In genomic region chr4:4200624-4201023, GRCh38 we compare ENCODE assay signal across 27 cellular contexts. TPM values are rescaled to one million over a fixed set of nuclear protein-coding genes. Genes with fewer than 3 reads are reported as not detected.
"Had no signal": no experiment of that assay in that cellular context is flagged by ENCODE, and none has a peak within 500 bp of the region (broad histone marks: within the 10 kb centered on the region; RNA-seq: fewer than 3 reads in every experiment).

No MANE protein-coding gene starts in this region.

- H3K4me1 ChIP-seq: left ventricle myocardium inferior, prostate gland, testis, upper lobe of right lung had no signal

- H3K27ac ChIP-seq: dorsolateral prefrontal cortex, left ventricle myocardium inferior, prostate gland, testis, upper lobe of right lung had no signal

- H3K9me3 ChIP-seq: left ventricle myocardium inferior, mucosa of descending colon, prostate gland, testis, upper lobe of right lung had no signal

- H3K27ac Mint-ChIP-seq: activated CD4-positive, alpha-beta T cell treated with anti-CD3 and anti-CD28 coated beads, Interleukin-2, amount 10 ng/mL, durations not matched to agents 7 days and 5 days; activated CD8-positive, alpha-beta T cell treated with anti-CD3 and anti-CD28 coated beads, Interleukin-2, amount 10 ng/mL, durations not matched to agents 7 days and 5 days; activated T-cell treated with anti-CD3 and anti-CD28 coated beads, Interleukin-2, amount 50 U/mL, for 24 hours; activated T-helper 2 cell treated with anti-CD3 and anti-CD28 coated beads, Interferon-gamma antibody, Interleukin-2, Interleukin-4, amounts not matched to agents 10 μg/mL and 5 μg/mL and 100 μg/mL, durations not matched to agents 14 hours and 24 hours and 36 hours; memory B cell; naive B cell had no signal

- H3K36me3 ChIP-seq: left ventricle myocardium inferior, prostate gland, upper lobe of right lung had no signal

- H3K27me3 ChIP-seq: testis, upper lobe of right lung had no signal

- H3K4me3 ChIP-seq: dorsolateral prefrontal cortex, left ventricle myocardium inferior, mucosa of descending colon, prostate gland, testis, upper lobe of right lung had no signal

- H3K9me3 Mint-ChIP-seq: activated CD4-positive, alpha-beta T cell treated with anti-CD3 and anti-CD28 coated beads, Interleukin-2, amount 10 ng/mL, durations not matched to agents 7 days and 5 days; activated T-helper 2 cell treated with anti-CD3 and anti-CD28 coated beads, Interferon-gamma antibody, Interleukin-2, Interleukin-4, amounts not matched to agents 10 μg/mL and 5 μg/mL and 100 μg/mL, durations not matched to agents 14 hours and 24 hours and 36 hours; neural crest cell had no signal

- H3K36me3 Mint-ChIP-seq: brain, memory B cell, naive B cell had no signal

- H3K4me3 Mint-ChIP-seq: activated CD4-positive, alpha-beta T cell treated with anti-CD3 and anti-CD28 coated beads, Interleukin-2, amount 10 ng/mL, durations not matched to agents 7 days and 5 days; activated CD8-positive, alpha-beta T cell treated with anti-CD3 and anti-CD28 coated beads, Interleukin-2, amount 10 ng/mL, durations not matched to agents 7 days and 5 days; activated T-cell treated with anti-CD3 and anti-CD28 coated beads, Interleukin-2, amount 50 U/mL, for 24 hours; brain; memory B cell; naive B cell; neural crest cell had no signal

- ATAC-seq: activated CD8-positive, alpha-beta T cell treated with anti-CD3 and anti-CD28 coated beads, Interleukin-2, amount 10 ng/mL, durations not matched to agents 7 days and 5 days; mucosa of descending colon; right cardiac atrium; upper lobe of right lung had no signal

- H3K4me1 Mint-ChIP-seq: activated CD4-positive, alpha-beta T cell treated with anti-CD3 and anti-CD28 coated beads, Interleukin-2, amount 10 ng/mL, durations not matched to agents 7 days and 5 days; brain; memory B cell; naive B cell had no signal

- DNase-seq: activated CD4-positive, alpha-beta T cell treated with anti-CD3 and anti-CD28 coated beads, Interleukin-2, amount 10 ng/mL, durations not matched to agents 7 days and 5 days; activated CD8-positive, alpha-beta T cell treated with anti-CD3 and anti-CD28 coated beads, Interleukin-2, amount 10 ng/mL, durations not matched to agents 7 days and 5 days; activated naive CD4-positive, alpha-beta T cell treated with Interleukin-2 at 50 U/mL for 16 hours; activated T-cell treated with anti-CD3 and anti-CD28 coated beads, Interleukin-2, amount 50 U/mL, for 24 hours; caudate nucleus; dorsolateral prefrontal cortex; head of caudate nucleus; left ventricle myocardium inferior; naive B cell; right cardiac atrium; small intestine; stimulated activated CD4-positive, alpha-beta T cell treated with anti-CD3 and anti-CD28 coated beads, Interleukin-15, amount 100 ng/mL, for 24 hours; stimulated activated CD4-positive, alpha-beta T cell treated with anti-CD3 and anti-CD28 coated beads, Interleukin-2, amount 100 ng/mL, for 48 hours; T-helper 9 cell; testis; upper lobe of right lung had no signal

RNA-seq across cellular contexts. Expression of gene OTOP1, which starts 26.1 kb away (rescaled TPM):
- total RNA-seq: activated CD4-positive, alpha-beta T cell treated with anti-CD3 and anti-CD28 coated beads, Interleukin-2, amount 10 ng/mL, durations not matched to agents 7 days and 5 days; activated CD8-positive, alpha-beta T cell treated with anti-CD3 and anti-CD28 coated beads, Interleukin-2, amount 10 ng/mL, durations not matched to agents 7 days and 5 days; activated T-helper 2 cell treated with anti-CD3 and anti-CD28 coated beads, Interferon-gamma antibody, Interleukin-2, Interleukin-4, amounts not matched to agents 10 μg/mL and 5 μg/mL and 100 μg/mL, durations not matched to agents 14 hours and 24 hours and 36 hours; dorsolateral prefrontal cortex; epithelial cell of proximal tubule; fibroblast of lung; frontal cortex; kidney epithelial cell; left ventricle myocardium inferior; mucosa of descending colon; omental fat pad; prostate gland; right cardiac atrium; upper lobe of right lung had no signal
